Comparison of ENCODE assay signal across 30 cellular contexts in the genomic region with DNA sequence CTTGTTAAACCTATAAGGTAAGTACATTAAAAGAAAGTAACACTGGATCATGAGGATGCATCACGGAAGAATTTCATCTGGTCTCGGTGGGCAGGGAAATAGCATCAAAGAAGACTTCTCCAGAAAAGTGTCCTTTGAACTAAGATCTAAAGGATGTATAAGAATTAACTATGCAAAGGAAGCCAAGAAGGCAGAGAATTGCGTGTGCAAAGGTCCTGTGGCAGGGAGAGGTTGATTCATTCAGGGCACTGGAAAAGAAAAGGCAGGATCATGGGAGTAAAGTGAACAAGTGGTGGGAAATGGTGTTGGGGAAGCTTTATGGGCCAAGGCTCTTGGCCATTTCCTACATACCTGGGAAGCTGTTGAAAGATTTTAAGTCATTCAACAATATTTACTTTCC.
"Had no signal": no experiment of that assay in that cellular context is flagged by ENCODE, and none has a peak within 500 bp of the region (broad histone marks: within the 10 kb centered on the region; RNA-seq: fewer than 3 reads in every experiment).

No MANE protein-coding gene starts in this region.

- H3K36me3 ChIP-seq: brain microvascular endothelial cell, WERI-Rb-1 had no signal

- H3K27me3 Mint-ChIP-seq: central memory CD8-positive, alpha-beta T cell had no signal

- H3K27ac Mint-ChIP-seq: activated B cell treated with CpG ODN at 0.5 μM for 24 hours; activated CD4-positive, alpha-beta memory T cell treated with anti-CD3 and anti-CD28 coated beads for 36 hours; activated naive CD8-positive, alpha-beta T cell; activated T-helper 17 cell treated with anti-CD3 and anti-CD28 coated beads, Interleukin-2, amount 50 U/mL, for 72 hours; dendritic cell treated with granulocyte-macrophage colony-stimulating factor and Interleukin-4, amounts not matched to agents 40 ng/mL and 50 ng/mL, for 4 days; endodermal cell had no signal

- H3K27me3 ChIP-seq: brain microvascular endothelial cell had no signal

- H3K27ac ChIP-seq: brain microvascular endothelial cell, coronary artery, dorsolateral prefrontal cortex, WERI-Rb-1 had no signal

- H3K36me3 Mint-ChIP-seq: activated CD4-positive, alpha-beta memory T cell treated with anti-CD3 and anti-CD28 coated beads for 36 hours; activated naive CD8-positive, alpha-beta T cell had no signal

- H3K4me3 ChIP-seq: coronary artery, dorsolateral prefrontal cortex had no signal

- H3K9me3 Mint-ChIP-seq: activated B cell treated with CpG ODN at 0.5 μM for 24 hours; activated CD4-positive, alpha-beta memory T cell treated with anti-CD3 and anti-CD28 coated beads for 36 hours; activated T-cell treated with anti-CD3 and anti-CD28 coated beads, Interleukin-2, amount 50 U/mL, for 4 hours; activated T-helper 17 cell treated with anti-CD3 and anti-CD28 coated beads, Interleukin-2, amount 50 U/mL, for 72 hours; central memory CD8-positive, alpha-beta T cell; dendritic cell treated with granulocyte-macrophage colony-stimulating factor and Interleukin-4, amounts not matched to agents 40 ng/mL and 50 ng/mL, for 4 days; endodermal cell had no signal

- H3K4me3 Mint-ChIP-seq: activated B cell treated with CpG ODN at 0.5 μM for 24 hours; activated CD4-positive, alpha-beta memory T cell treated with anti-CD3 and anti-CD28 coated beads for 36 hours; activated naive CD8-positive, alpha-beta T cell; activated T-cell treated with anti-CD3 and anti-CD28 coated beads, Interleukin-2, amount 50 U/mL, for 4 hours; activated T-helper 17 cell treated with anti-CD3 and anti-CD28 coated beads, Interleukin-2, amount 50 U/mL, for 72 hours; central memory CD8-positive, alpha-beta T cell; dendritic cell treated with granulocyte-macrophage colony-stimulating factor and Interleukin-4, amounts not matched to agents 40 ng/mL and 50 ng/mL, for 4 days; endodermal cell had no signal

- FAIRE-seq: astrocyte, bronchial epithelial cell, frontal cortex had no signal

- DNase-seq: activated B cell treated with CpG ODN at 0.5 μM for 24 hours; activated CD4-positive, alpha-beta memory T cell treated with anti-CD3 and anti-CD28 coated beads for 36 hours; activated CD4-positive, alpha-beta T cell treated with anti-CD3 and anti-CD28 coated beads for 48 hours; activated CD4-positive, alpha-beta T cell treated with anti-CD3 and anti-CD28 coated beads, Interleukin-2, amount 50 U/mL, for 1 hour; activated CD8-positive, alpha-beta memory T cell treated with anti-CD3 and anti-CD28 coated beads for 24 hours; activated effector memory CD4-positive, alpha-beta T cell treated with Interleukin-2 at 50 U/mL for 16 hours; activated gamma-delta T cell treated with Interleukin-2 at 50 U/mL for 16 hours; activated naive CD4-positive, alpha-beta T cell treated with anti-CD3 and anti-CD28 coated beads, Interleukin-2, amount 50 U/mL, for 16 hours; activated naive CD4-positive, alpha-beta T cell treated with Interleukin-2 at 50 U/mL for 16 hours; activated T-cell treated with anti-CD3 and anti-CD28 coated beads, Interleukin-2, amount 50 U/mL, for 4 hours; amniotic stem cell; anterior cingulate cortex; brain microvascular endothelial cell; dorsolateral prefrontal cortex; effector memory CD4-positive, alpha-beta T cell; endodermal cell; foreskin fibroblast; head of caudate nucleus; T1000; WERI-Rb-1 had no signal

- ATAC-seq: activated CD4-positive, CD25-positive, alpha-beta regulatory T cell treated with anti-CD3 and anti-CD28 coated beads, Interleukin-2, amount 50 U/mL, for 24 hours; activated T-cell treated with anti-CD3 and anti-CD28 coated beads, Interleukin-2, amount 50 U/mL, for 4 hours; activated T-helper 17 cell treated with anti-CD3 and anti-CD28 coated beads, Interleukin-2, amount 50 U/mL, for 72 hours; esophagus mucosa had no signal
